Comparison of ENCODE assay signal across 13 cellular contexts in genomic region chr20:63382551-63383300, GRCh38. TPM values are rescaled to one million over a fixed set of nuclear protein-coding genes. Genes with fewer than 3 reads are reported as not detected.
DNase-seq lines count a peak whose midpoint lies in the region; ATAC-seq, FAIRE-seq and TF ChIP-seq lines count a peak whose summit lies in the region.
"Had no signal": no experiment of that assay in that cellular context is flagged by ENCODE, and none has a peak within 500 bp of the region (broad histone marks: within the 10 kb centered on the region; RNA-seq: fewer than 3 reads in every experiment).

No MANE protein-coding gene starts in this region.

- intact Hi-C loops in right cardiac atrium (cut with DNase I), result loop anchor here in 2 of 4 donors (1.0 to 2.0 kb wide), 2 partner anchors 73 to 74 kb away; no protein-coding TSS in a partner anchor
- intact Hi-C loops in left ventricle myocardium inferior (cut with micrococcal nuclease), result loop anchor here (5.0 kb wide), 1 partner anchor 75 kb away; no protein-coding TSS in a partner anchor

- no peak overlapping the region for H2AFZ ChIP-seq in GM23248

- DNase-seq in right cardiac atrium (peak in 2 of 3 donors; percentile 18 to 42), left ventricle myocardium inferior (no peak), NCI-H2196 treated with DMSO at 0.1 percent for 48 hours (lab: John Stamatoyannopoulos, UW; ENCODE audit: unreplicated experiment) (peak; percentile 12), cerebellar cortex (ENCODE audit: low spot score) (peak; percentile 44), small intestine (no peak), SJCRH30 (no peak), GM23248 (no peak)
- DNase-seq: ACHN, DMS53, HCEC 1CT had no signal

- no peak overlapping the region for H3K9ac ChIP-seq in GM23248
- H3K9ac ChIP-seq: BLaER1 treated with 17β-estradiol and CSF1 and Interleukin-3, amounts not matched to agents 10 nM and 100 nM had no signal

- WGBS in right cardiac atrium, result 65% methylated on average over 17 of the region's 17 CpGs
- 50 to 64% (median 56%) methylated on average over 17 of the region's 17 CpGs for WGBS in small intestine, 3 donors
- 47 to 50% methylated on average over 16 to 17 of the region's 17 CpGs for WGBS in GM23248 (ENCODE audit: low coverage in 1 of 2, low lambda C conversion rate in 2 of 2, missing lambda C conversion rate in 2 of 2), 2 experiments

- TF ChIP-seq CTCF in left ventricle myocardium inferior (IDR thresholded peaks at IDR 0.05; ENCODE audit: borderline replicate concordance), result no peak

- H3K4me1 ChIP-seq in right cardiac atrium (ENCODE audit: control insufficient read depth, insufficient read depth, low read length), result no peaks in the 10 kb centered on the region
- no peaks in the 10 kb centered on the region for H3K4me1 ChIP-seq in left ventricle myocardium inferior
- H3K4me1 ChIP-seq in small intestine (ENCODE audit: control insufficient read depth in 2 of 2, insufficient read depth in 1 of 2, low read depth in 1 of 2, low read length in 1 of 2), result no peaks in the 10 kb centered on the region
- H3K4me1 ChIP-seq in SJCRH30, result no peaks in the 10 kb centered on the region
- H3K4me1 ChIP-seq in GM23248 (ENCODE audit: insufficient read depth), result no peaks in the 10 kb centered on the region
- H3K4me1 ChIP-seq: BLaER1 treated with 17β-estradiol and CSF1 and Interleukin-3, amounts not matched to agents 10 nM and 100 nM had no signal

- no peaks in the 10 kb centered on the region for H3F3A ChIP-seq in GM23248 (ENCODE audit: insufficient read depth)

- no peak overlapping the region for H3K4me2 ChIP-seq in GM23248 (ENCODE audit: unreplicated experiment)
- H3K4me2 ChIP-seq: BLaER1 treated with 17β-estradiol and CSF1 and Interleukin-3, amounts not matched to agents 10 nM and 100 nM had no signal

- H3K27ac ChIP-seq in right cardiac atrium (ENCODE audit: low read length), result no peak overlapping the region
- no peak overlapping the region for H3K27ac ChIP-seq in left ventricle myocardium inferior (replicated peaks)
- H3K27ac ChIP-seq in small intestine (ENCODE audit: low read depth in 1 of 2, low read length in 1 of 2), result no peak overlapping the region
- H3K27ac ChIP-seq in SJCRH30, result no peak overlapping the region
- no peak overlapping the region for H3K27ac ChIP-seq in GM23248
- H3K27ac ChIP-seq: BLaER1 treated with 17β-estradiol and CSF1 and Interleukin-3, amounts not matched to agents 10 nM and 100 nM had no signal

- ATAC-seq in right cardiac atrium, result no peak

- H3K79me2 ChIP-seq in GM23248 (ENCODE audit: insufficient read depth), result no peaks in the 10 kb centered on the region

- in situ Hi-C loops in GM23248 (cut with MboI), result no loop called here

- H3K36me3 ChIP-seq in left ventricle myocardium inferior (no peaks in the 10 kb centered on the region), small intestine (ENCODE audit: control insufficient read depth in 2 of 2, insufficient read depth in 2 of 2, low read length in 2 of 2) (no peaks in the 10 kb centered on the region), SJCRH30 (no peaks in the 10 kb centered on the region), GM23248 (ENCODE audit: low read depth) (no peaks in the 10 kb centered on the region)
- H3K36me3 ChIP-seq: BLaER1 treated with 17β-estradiol and CSF1 and Interleukin-3, amounts not matched to agents 10 nM and 100 nM had no signal

- H3K9me3 ChIP-seq in right cardiac atrium (ENCODE audit: control insufficient read depth, low read length) (no peaks in the 10 kb centered on the region), left ventricle myocardium inferior (replicated peaks) (peaks cover 18% of the 10 kb centered on the region), small intestine (ENCODE audit: control insufficient read depth, low read depth) (no peaks in the 10 kb centered on the region), SJCRH30 (replicated peaks) (peaks cover 22% of the 10 kb centered on the region), GM23248 (ENCODE audit: low read depth) (peaks cover 5% of the 10 kb centered on the region)

- FAIRE-seq in small intestine (lab: Jason Lieb, UNC), result no peak

- H4K20me1 ChIP-seq in GM23248 (ENCODE audit: insufficient read depth), result no peaks in the 10 kb centered on the region

- H3K9me2 ChIP-seq in GM23248 (ENCODE audit: insufficient read depth), result no peaks in the 10 kb centered on the region

- H3K27me3 ChIP-seq in right cardiac atrium (ENCODE audit: control insufficient read depth, insufficient read depth) (no peaks in the 10 kb centered on the region), left ventricle myocardium inferior (ENCODE audit: low read depth) (peaks cover 68% of the 10 kb centered on the region), small intestine (ENCODE audit: control insufficient read depth in 2 of 2, insufficient read depth in 2 of 2, low read length in 2 of 2) (no peaks in the 10 kb centered on the region), SJCRH30 (peaks cover 23% of the 10 kb centered on the region), GM23248 (replicated peaks; ENCODE audit: insufficient read depth) (peaks cover 19% of the 10 kb centered on the region)

- H3K4me3 ChIP-seq in right cardiac atrium (ENCODE audit: low read length) (no peak overlapping the region), left ventricle myocardium inferior (no peak overlapping the region), small intestine (ENCODE audit: low read depth in 1 of 2, low read length in 2 of 2) (no peak overlapping the region), SJCRH30 (no peak overlapping the region), GM23248 (no peak overlapping the region)
- H3K4me3 ChIP-seq: BLaER1 treated with 17β-estradiol and CSF1 and Interleukin-3, amounts not matched to agents 10 nM and 100 nM had no signal

RNA-seq across cellular contexts. Expression of gene CHRNA4, which starts 21.6 kb away (rescaled TPM):
- total RNA-seq in right cardiac atrium (under 1 TPM in 3 of 4 donors, not detected in 1; 0.17 to 0.54 (median 0.38) TPM), left ventricle myocardium inferior (0.38 TPM)
- polyA plus RNA-seq in right cardiac atrium (0.02 TPM), small intestine (under 1 TPM in 1 of 3 donors, not detected in 2; 0.01 TPM), GM23248 (2016; fragmentation: Nextera tagmentation; extraction: Ambion mirVana) (not detected in 2 replicates)
- total RNA-seq in SJCRH30 (2014; rRNA removed; shearing (Covaris generic)), result 0.06 TPM in 1 of 2 replicates, not detected in the other
- total RNA-seq in GM23248 (2014; rRNA removed; shearing (Covaris generic)), result not detected in 2 replicates
- total RNA-seq: CD4-positive, CD25-positive, alpha-beta regulatory T cell; H4 had no signal
- polyA plus RNA-seq: CD4-positive, CD25-positive, alpha-beta regulatory T cell had no signal

Comparison
In these comparisons a context has a peak if more than half of its experiments do, and no peak if none do; other contexts are left out.
1. DNase-seq: peak in right cardiac atrium (2 of 3), NCI-H2196 treated with DMSO at 0.1 percent for 48 hours (single experiment) and cerebellar cortex (single experiment); none in left ventricle myocardium inferior (single experiment), small intestine (single experiment), SJCRH30 (0 of 2) and GM23248 (single experiment).